12 cellular contexts compared by ENCODE assay signal in the genomic region with DNA sequence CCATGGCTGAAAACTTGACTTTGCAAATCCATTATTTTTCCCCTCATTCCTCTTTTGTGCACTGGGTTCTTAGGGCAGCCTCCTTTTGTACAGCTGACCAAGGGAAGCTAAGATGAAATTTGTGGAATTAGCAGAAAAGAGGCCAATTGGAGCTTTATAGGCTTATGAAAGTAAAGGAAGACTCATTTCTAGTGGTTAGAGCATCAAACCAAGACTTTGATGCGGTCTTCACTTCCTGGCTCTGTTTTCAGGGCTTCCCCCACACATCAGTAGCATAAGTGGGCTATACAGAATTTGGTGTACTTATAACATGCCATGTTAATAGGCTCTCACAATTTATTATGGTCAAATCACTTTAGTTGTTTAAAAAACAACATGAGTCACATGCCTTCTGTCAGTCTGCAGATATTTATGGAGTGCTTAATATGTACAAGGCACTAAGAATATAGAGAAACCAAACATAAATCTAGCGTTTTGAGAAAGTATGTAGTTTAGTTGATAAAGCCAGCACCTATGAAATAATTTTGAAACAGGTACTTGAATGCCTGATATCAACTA. TPM values are rescaled to one million over a fixed set of nuclear protein-coding genes. Genes with fewer than 3 reads are reported as not detected.
A peak's percentile ranks its signal among the peaks of the same experiment; 100 is the strongest.
DNase-seq lines count a peak whose midpoint lies in the region; ATAC-seq lines count a peak whose summit lies in the region.
"Had no signal": no experiment of that assay in that cellular context is flagged by ENCODE, and none has a peak within 500 bp of the region (broad histone marks: within the 10 kb centered on the region; RNA-seq: fewer than 3 reads in every experiment).

No MANE protein-coding gene starts in this region.

- no peak overlapping the region for H3K27ac ChIP-seq in CD4-positive, alpha-beta memory T cell (ENCODE audit: low read depth, low read length)

- peak; percentile 27 to 52 (median 39) for DNase-seq in CD4-positive, alpha-beta memory T cell
- DNase-seq in NAMALWA (ENCODE audit: low spot score) = peak; percentile 70
- no peak for DNase-seq in amniotic stem cell (lab: John Stamatoyannopoulos, UW)
- DNase-seq in EL = no peak
- DNase-seq in NCI-H524 treated with DMSO at 0.1 percent for 48 hours (lab: John Stamatoyannopoulos, UW) = no peak
- no peak for DNase-seq in stimulated activated naive CD4-positive, alpha-beta T cell treated with Interleukin-2 at 50 U/mL for 16 hours (lab: John Stamatoyannopoulos, UW)
- DNase-seq: COR-L47, NCI-H146 had no signal

- intact Hi-C loops in CD4-positive, alpha-beta memory T cell (cut with micrococcal nuclease) = no loop called here

- no peaks in the 10 kb centered on the region for H3K9me3 ChIP-seq in CD4-positive, alpha-beta memory T cell (ENCODE audit: control insufficient read depth in 1 of 2, low read length in 2 of 2)

- no peak overlapping the region for H3K27ac Mint-ChIP-seq in CD4-positive, alpha-beta memory T cell
- H3K27ac Mint-ChIP-seq: activated naive CD4-positive, alpha-beta T cell treated with anti-CD3 and anti-CD28 coated beads, Interleukin-2, amount 50 U/mL, for 24 hours had no signal

- H3K36me3 Mint-ChIP-seq in CD4-positive, alpha-beta memory T cell = peaks cover 0 to 3% of the 10 kb centered on the region in 2 donors
- H3K36me3 Mint-ChIP-seq: activated naive CD4-positive, alpha-beta T cell treated with anti-CD3 and anti-CD28 coated beads, Interleukin-2, amount 50 U/mL, for 24 hours had no signal

- H3K4me3 ChIP-seq in CD4-positive, alpha-beta memory T cell (ENCODE audit: low read length in 2 of 2) = no peak overlapping the region

- peaks cover 0 to 7% (median 5%) of the 10 kb centered on the region in 4 donors for H3K4me1 Mint-ChIP-seq in CD4-positive, alpha-beta memory T cell

- H3K4me3 Mint-ChIP-seq in CD4-positive, alpha-beta memory T cell = no peak overlapping the region
- H3K4me3 Mint-ChIP-seq: activated naive CD4-positive, alpha-beta T cell treated with anti-CD3 and anti-CD28 coated beads, Interleukin-2, amount 50 U/mL, for 24 hours had no signal

- H3K9me3 Mint-ChIP-seq in CD4-positive, alpha-beta memory T cell = no peaks in the 10 kb centered on the region
- H3K9me3 Mint-ChIP-seq: activated naive CD4-positive, alpha-beta T cell treated with anti-CD3 and anti-CD28 coated beads, Interleukin-2, amount 50 U/mL, for 24 hours had no signal

- H3K27me3 Mint-ChIP-seq in CD4-positive, alpha-beta memory T cell = peaks cover 4 to 13% of the 10 kb centered on the region in 2 donors

- CTCF ChIA-PET in CD4-positive, alpha-beta memory T cell (lab: Charles Lee; ENCODE audit: partially characterized antibody) = no interaction called here

- H3K36me3 ChIP-seq in CD4-positive, alpha-beta memory T cell (ENCODE audit: insufficient read depth, low read length) = no peaks in the 10 kb centered on the region

- peaks cover 16% of the 10 kb centered on the region for H3K27me3 ChIP-seq in CD4-positive, alpha-beta memory T cell (ENCODE audit: insufficient read depth, low read length)

- ATAC-seq in GM18868 (IDR thresholded peaks at IDR 0.05; ENCODE audit: unreplicated experiment) (peak; percentile 85), HG02642 (IDR thresholded peaks at IDR 0.05; ENCODE audit: poor library complexity, unreplicated experiment) (peak; percentile 75)
- ATAC-seq: HCT116 had no signal

- H3K4me1 ChIP-seq in CD4-positive, alpha-beta memory T cell (ENCODE audit: insufficient read depth, low read length) = peaks cover 15% of the 10 kb centered on the region

- POLR2A ChIA-PET in CD4-positive, alpha-beta memory T cell (lab: Charles Lee; ENCODE audit: partially characterized antibody) = no interaction called here

RNA-seq across cellular contexts. Expression of a gene that starts 5.7 kb away (rescaled TPM):
- total RNA-seq in CD4-positive, alpha-beta memory T cell = 10 to 100 TPM; 32.1 to 35.2 TPM
- polyA plus RNA-seq in CD4-positive, alpha-beta memory T cell = 10 to 100 TPM in 1 of 2 donors, 1 to 10 TPM in 1; 3.4 to 18.9 TPM

Comparison
In these comparisons a context has a peak if more than half of its experiments do, and no peak if none do; other contexts are left out.
1. DNase-seq: peak in CD4-positive, alpha-beta memory T cell (5 of 5) and NAMALWA (single experiment); none in amniotic stem cell (single experiment), EL (single experiment), NCI-H524 treated with DMSO at 0.1 percent for 48 hours (single experiment) and stimulated activated naive CD4-positive, alpha-beta T cell treated with Interleukin-2 at 50 U/mL for 16 hours (single experiment).